ENCODE assay signal across 11 cellular contexts in the genomic region with DNA sequence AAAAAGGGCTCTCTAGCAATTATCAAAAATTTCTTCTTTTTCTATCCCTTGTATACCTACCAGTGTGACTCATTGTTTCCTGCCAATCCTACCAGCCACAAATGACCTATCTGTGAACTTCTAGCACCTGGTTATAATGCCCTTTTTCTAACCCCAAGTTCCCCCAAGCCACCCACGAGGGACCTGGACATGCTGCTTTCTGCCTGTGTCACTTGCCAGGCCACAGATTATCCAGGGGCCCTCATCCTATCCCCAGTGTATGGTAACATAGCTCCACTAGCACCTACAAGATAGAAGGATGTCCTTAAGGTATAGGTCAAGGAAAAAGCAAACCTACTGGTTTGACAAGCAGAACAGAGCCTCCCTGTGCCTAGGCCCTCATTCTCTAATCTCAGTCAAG. TPM values are rescaled to one million over a fixed set of nuclear protein-coding genes. Genes with fewer than 3 reads are reported as not detected.
A peak's percentile ranks its signal among the peaks of the same experiment; 100 is the strongest.
DNase-seq lines count a peak whose midpoint lies in the region; ATAC-seq and TF ChIP-seq lines count a peak whose summit lies in the region.
"Had no signal": no experiment of that assay in that cellular context is flagged by ENCODE, and none has a peak within 500 bp of the region (broad histone marks: within the 10 kb centered on the region; RNA-seq: fewer than 3 reads in every experiment).

No MANE protein-coding gene starts in this region.

- no TSS peak for BruUV-seq in Panc1 (replicated peaks; lab: Mats Ljungman, UMichigan)

- in situ Hi-C loops in Panc1 (cut with HindIII; ENCODE audit: low pct_unique_long_range_greater_than_20kb, low sequenced_read_pairs), result no loop called here

- DNase-seq in activated CD4-positive, CD25-positive, alpha-beta regulatory T cell treated with anti-CD3 and anti-CD28 coated beads, Interleukin-2, amount 50 U/mL, for 16 hours (ENCODE audit: low read depth, low spot score), result peak; percentile 6
- no peak for DNase-seq in activated CD4-positive, CD25-positive, alpha-beta regulatory T cell treated with anti-CD3 and anti-CD28 coated beads, Interleukin-2, amount 50 U/mL, for 72 hours
- DNase-seq in Panc1 (ENCODE audit: low read depth, low spot score) (no peak), body of pancreas (no peak), cardiac septum (ENCODE audit: low spot score) (no peak), left colon (no peak)
- peak; percentile 17 to 45 for DNase-seq in stimulated activated CD8-positive, alpha-beta memory T cell treated with anti-CD3 and anti-CD28 coated beads, Interleukin-7, amount 100 ng/mL, for 48 hours (ENCODE audit: extremely low read depth in 1 of 2, low read depth in 1 of 2)
- DNase-seq: brain microvascular endothelial cell, HCEC 1CT, mesenchymal stem cell had no signal

- POLR2A ChIA-PET in Panc1 (lab: Charles Lee), result no interaction called here

- WGBS in body of pancreas, 2 donors, result 35 to 40% methylated on average over 1 of the region's 1 CpG

- TF ChIP-seq CTCF in Panc1 (IDR thresholded peaks at IDR 0.05) (no peak), body of pancreas (IDR thresholded peaks at IDR 0.05) (no peak)

- ATAC-seq in Panc1 (0 out of 2 replicates have a peak, but pooled peaks have one; percentile 28), body of pancreas (peak; percentile 18), left colon (no peak), HG03039 (IDR thresholded peaks at IDR 0.05; ENCODE audit: unreplicated experiment) (no peak)

- H3K9me3 ChIP-seq in Panc1 (ENCODE audit: control insufficient read depth, insufficient read depth, low read depth, low read length), result no peaks in the 10 kb centered on the region
- H3K9me3 ChIP-seq in body of pancreas, result no peaks in the 10 kb centered on the region

- H3K27me3 ChIP-seq in Panc1 (ENCODE audit: control insufficient read depth, insufficient read depth, low read length) (no peaks in the 10 kb centered on the region), body of pancreas (no peaks in the 10 kb centered on the region)
- H3K27me3 ChIP-seq: brain microvascular endothelial cell had no signal

- intact Hi-C loops in Panc1 (cut with micrococcal nuclease; ENCODE audit: unreplicated experiment), result no loop called here
- intact Hi-C loops in body of pancreas (cut with DNase I), result no loop called here
- intact Hi-C loops in cardiac septum (cut with DNase I), result no loop called here
- intact Hi-C loops in left colon (cut with DNase I, micrococcal nuclease), result no loop called here

- no peak for TF ChIP-seq POLR2A in body of pancreas (IDR thresholded peaks at IDR 0.05)

- H3K4me3 ChIP-seq in Panc1 (ENCODE audit: low read depth in 2 of 2, low read length in 2 of 2) (no peak overlapping the region), body of pancreas (no peak overlapping the region)

- H3K27ac ChIP-seq in Panc1 (ENCODE audit: low read length), result no peak overlapping the region; the same call in 1 of the 2 replicates
- no peak overlapping the region for H3K27ac ChIP-seq in body of pancreas
- H3K27ac ChIP-seq: brain microvascular endothelial cell had no signal

- CTCF ChIA-PET in Panc1 (lab: Charles Lee), result no interaction called here

- peaks cover 15% of the 10 kb centered on the region for H3K4me1 ChIP-seq in Panc1 (ENCODE audit: control insufficient read depth, insufficient read depth, low read length)
- peaks cover 52% of the 10 kb centered on the region for H3K4me1 ChIP-seq in body of pancreas

- H3K36me3 ChIP-seq in Panc1 (ENCODE audit: control insufficient read depth, insufficient read depth, low read length) (no peaks in the 10 kb centered on the region), body of pancreas (replicated peaks in 1 of 2; ENCODE audit: insufficient read depth in 1 of 2, low read depth in 2 of 2) (no peaks in the 10 kb centered on the region)
- H3K36me3 ChIP-seq: brain microvascular endothelial cell had no signal

RNA-seq across cellular contexts. Expression of gene AAK1, which starts 26.8 kb away (rescaled TPM):
- total RNA-seq in Panc1 (2021; ENCODE audit: unreplicated experiment) (123 TPM), body of pancreas (10 to 100 TPM; 44.6 to 60.0 TPM), cardiac septum (124 TPM), left colon (10 to 100 TPM; 59.5 to 61.5 TPM)
- polyA plus RNA-seq in Panc1 (2012; ENCODE audit: insufficient read length), result 35.2 TPM

Comparison
In these comparisons a context has a peak if more than half of its experiments do, and no peak if none do; other contexts are left out.
1. DNase-seq: peak in activated CD4-positive, CD25-positive, alpha-beta regulatory T cell treated with anti-CD3 and anti-CD28 coated beads, Interleukin-2, amount 50 U/mL, for 16 hours (single experiment) and stimulated activated CD8-positive, alpha-beta memory T cell treated with anti-CD3 and anti-CD28 coated beads, Interleukin-7, amount 100 ng/mL, for 48 hours (2 of 2); none in activated CD4-positive, CD25-positive, alpha-beta regulatory T cell treated with anti-CD3 and anti-CD28 coated beads, Interleukin-2, amount 50 U/mL, for 72 hours (single experiment), Panc1 (single experiment), body of pancreas (0 of 4), cardiac septum (single experiment) and left colon (0 of 2).
2. ATAC-seq: peak in Panc1 (single experiment) and body of pancreas (single experiment); none in left colon (single experiment) and HG03039 (single experiment).